Comparison of ENCODE assay signal across 8 cellular contexts in the genomic region with DNA sequence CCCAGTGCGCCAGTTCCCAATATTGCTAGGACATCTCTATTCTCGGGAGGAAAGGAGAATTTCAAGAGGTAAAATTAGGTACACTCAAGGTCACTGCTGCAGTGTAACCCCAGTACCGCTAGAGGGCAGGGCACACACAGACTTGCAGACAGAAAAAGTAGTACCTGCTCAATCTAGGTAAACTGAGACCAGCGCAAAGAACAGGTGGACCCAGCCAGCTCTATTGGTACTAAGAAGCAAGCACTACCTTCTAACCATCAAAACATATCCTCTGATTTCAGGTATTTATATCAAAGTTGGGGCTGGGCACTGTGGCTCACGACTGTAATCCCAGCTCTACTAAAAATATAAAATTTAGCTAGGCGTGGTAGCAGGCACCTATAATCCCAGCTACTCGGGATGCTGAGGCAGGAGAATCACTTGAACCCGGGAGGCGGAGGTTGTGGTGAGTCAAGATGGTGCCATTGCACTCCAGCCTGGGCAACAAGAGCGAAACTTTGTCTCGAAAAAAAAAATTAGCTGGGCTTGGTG. TPM values are rescaled to one million over a fixed set of nuclear protein-coding genes. Genes with fewer than 3 reads are reported as not detected.
DNase-seq lines count a peak whose midpoint lies in the region; ATAC-seq and TF ChIP-seq lines count a peak whose summit lies in the region.

No MANE protein-coding gene starts in this region.

- CTCF ChIA-PET in CD4-positive, alpha-beta memory T cell (lab: Charles Lee; ENCODE audit: partially characterized antibody) = interaction anchor here (0.7 to 7.4 kb wide), 42 partner anchors 12 to 524 kb away, joined by 3 to 161 read pairs (median 5); partner anchors contain the start of genes HIC1, RILP, RPA1 and SCARF1
- CTCF ChIA-PET in HEK293T (lab: Yijun Ruan, JAX) = interaction anchor here (0.6 to 1.6 kb wide), 8 partner anchors 8 to 144 kb away, joined by 3 to 8 read pairs (median 4); partner anchors contain the start of gene SERPINF1

- no peaks in the 10 kb centered on the region for H4K20me1 ChIP-seq in hepatocyte (ENCODE audit: insufficient read depth, poor library complexity, severe bottlenecking)

- H3K36me3 Mint-ChIP-seq in CD4-positive, alpha-beta memory T cell = peaks cover 0 to 8% of the 10 kb centered on the region in 2 donors

- H3K9me3 Mint-ChIP-seq in CD4-positive, alpha-beta memory T cell = peaks cover 0 to 3% (median 0%) of the 10 kb centered on the region in 8 donors

- peaks cover 15% of the 10 kb centered on the region for H3K79me2 ChIP-seq in hepatocyte

- H3K4me2 ChIP-seq in hepatocyte = no peak overlapping the region

- H3K27me3 Mint-ChIP-seq in CD4-positive, alpha-beta memory T cell = no peaks in the 10 kb centered on the region

- peaks cover 53% of the 10 kb centered on the region for H3K4me1 ChIP-seq in CD4-positive, alpha-beta memory T cell (ENCODE audit: insufficient read depth, low read length)
- peaks cover 25% of the 10 kb centered on the region for H3K4me1 ChIP-seq in hepatocyte (ENCODE audit: insufficient read depth)

- POLR2A ChIA-PET in CD4-positive, alpha-beta memory T cell (lab: Charles Lee; ENCODE audit: partially characterized antibody) = interaction anchor here (0.6 to 6.3 kb wide), 11 partner anchors 13 to 151 kb away, joined by 3 to 62 read pairs (median 4); partner anchors contain the start of genes PRPF8, RPA1, SERPINF1 and SMYD4
- POLR2A ChIA-PET in HEK293T (lab: Yijun Ruan, JAX) = interaction anchor here (1.0 kb wide), 1 partner anchor 108 kb away, joined by 3 read pairs; no protein-coding TSS in a partner anchor

- no peak overlapping the region for H2AFZ ChIP-seq in hepatocyte

- H3K4me3 ChIP-seq in CD4-positive, alpha-beta memory T cell (ENCODE audit: low read length in 2 of 2) = no peak overlapping the region
- no peak overlapping the region for H3K4me3 ChIP-seq in hepatocyte

- no peaks in the 10 kb centered on the region for H3K9me3 ChIP-seq in CD4-positive, alpha-beta memory T cell (ENCODE audit: control insufficient read depth in 1 of 2, low read length in 2 of 2)
- no peaks in the 10 kb centered on the region for H3K9me3 ChIP-seq in hepatocyte (ENCODE audit: low read depth)

- TF ChIP-seq CTCF in hepatocyte (IDR thresholded peaks at IDR 0.05; ENCODE audit: poor library complexity) = peak; percentile 99

- H3K9me2 ChIP-seq in hepatocyte (replicated peaks; ENCODE audit: insufficient read depth) = no peaks in the 10 kb centered on the region

- WGBS in hepatocyte (ENCODE audit: low lambda C conversion rate, missing lambda C conversion rate) = 50% methylated on average over 11 of the region's 11 CpGs

- H3K4me1 Mint-ChIP-seq in CD4-positive, alpha-beta memory T cell = peaks cover 21 to 61% (median 40%) of the 10 kb centered on the region in 4 donors

- H3K36me3 ChIP-seq in CD4-positive, alpha-beta memory T cell (ENCODE audit: insufficient read depth, low read length) = no peaks in the 10 kb centered on the region
- no peaks in the 10 kb centered on the region for H3K36me3 ChIP-seq in hepatocyte (replicated peaks; ENCODE audit: insufficient read depth, low read depth)

- intact Hi-C loops in CD4-positive, alpha-beta memory T cell (cut with micrococcal nuclease) = loop anchor here (1.0 to 5.0 kb wide), 4 partner anchors 41 to 306 kb away; partner anchors contain the start of genes RTN4RL1 and SERPINF1

- ATAC-seq in HG02885 (IDR thresholded peaks at IDR 0.05; ENCODE audit: poor library complexity, unreplicated experiment) (no peak), GM21515 (IDR thresholded peaks at IDR 0.05; ENCODE audit: unreplicated experiment) (no peak)

- in situ Hi-C loops in SK-MEL-5 (cut with HindIII; ENCODE audit: low pct_unique_long_range_greater_than_20kb, low sequenced_read_pairs) = no loop called here

- H3K4me3 Mint-ChIP-seq in CD4-positive, alpha-beta memory T cell = peak overlapping the region in 6 of 8 donors; percentile 25 to 66 (median 57)

- peak overlapping the region; percentile 63 to 89 (median 84) for H3K27ac Mint-ChIP-seq in CD4-positive, alpha-beta memory T cell

- peak; percentile 59 to 71 (median 64) for DNase-seq in CD4-positive, alpha-beta memory T cell
- DNase-seq in HEK293T (ENCODE audit: extremely low spot score) = peak; percentile 48
- peak; percentile 72 for DNase-seq in SK-MEL-5 (ENCODE audit: low read depth, low spot score)
- DNase-seq in activated naive CD8-positive, alpha-beta T cell treated with anti-CD3 and anti-CD28 coated beads, Interleukin-2, amount 50 U/mL, for 16 hours (ENCODE audit: low read depth, low spot score) = peak; percentile 29
- peak; percentile 73 for DNase-seq in hepatocyte (ENCODE audit: low spot score)
- peak in 2 of 3 donors; percentile 59 to 76 for DNase-seq in stimulated activated CD4-positive, alpha-beta T cell treated with anti-CD3 and anti-CD28 coated beads, Interleukin-12 subunit alpha, Interleukin-12 subunit beta, amount 100 ng/mL, for 48 hours (ENCODE audit: low read depth in 2 of 3, low spot score in 1 of 3)

- no peak overlapping the region for H3K27ac ChIP-seq in CD4-positive, alpha-beta memory T cell (ENCODE audit: low read depth, low read length)
- no peak overlapping the region for H3K27ac ChIP-seq in hepatocyte

- H3K27me3 ChIP-seq in CD4-positive, alpha-beta memory T cell (ENCODE audit: insufficient read depth, low read length) = no peaks in the 10 kb centered on the region
- no peaks in the 10 kb centered on the region for H3K27me3 ChIP-seq in hepatocyte

TF ChIP-seq in HEK293T, 16 proteins besides CTCF, POLR2A, EP300 and RAD21:
- TF ChIP-seq FOXA1 (IDR thresholded peaks at IDR 0.05) (no peak), TARDBP (IDR thresholded peaks at IDR 0.05) (no peak), CTBP1 (IDR thresholded peaks at IDR 0.05; ENCODE audit: borderline replicate concordance) (no peak), HDGF (IDR thresholded peaks at IDR 0.05; ENCODE audit: borderline replicate concordance) (no peak), ELF4 (IDR thresholded peaks at IDR 0.05) (no peak), ZNF384 (IDR thresholded peaks at IDR 0.05) (no peak), SP1 (IDR thresholded peaks at IDR 0.05) (no peak), SUZ12 (IDR thresholded peaks at IDR 0.05) (no peak), ARNT (IDR thresholded peaks at IDR 0.05) (no peak), LEF1 (IDR thresholded peaks at IDR 0.05; ENCODE audit: borderline replicate concordance) (no peak), NFRKB (IDR thresholded peaks at IDR 0.05) (no peak), FOXM1 (IDR thresholded peaks at IDR 0.05; ENCODE audit: borderline replicate concordance) (no peak), BHLHE40 (IDR thresholded peaks at IDR 0.05; ENCODE audit: borderline replicate concordance) (no peak), L3MBTL2 (conservative IDR thresholded peaks at IDR 0.05) (no peak), FOXK2 (IDR thresholded peaks at IDR 0.05) (no peak)
- TF ChIP-seq, protein P1, sequence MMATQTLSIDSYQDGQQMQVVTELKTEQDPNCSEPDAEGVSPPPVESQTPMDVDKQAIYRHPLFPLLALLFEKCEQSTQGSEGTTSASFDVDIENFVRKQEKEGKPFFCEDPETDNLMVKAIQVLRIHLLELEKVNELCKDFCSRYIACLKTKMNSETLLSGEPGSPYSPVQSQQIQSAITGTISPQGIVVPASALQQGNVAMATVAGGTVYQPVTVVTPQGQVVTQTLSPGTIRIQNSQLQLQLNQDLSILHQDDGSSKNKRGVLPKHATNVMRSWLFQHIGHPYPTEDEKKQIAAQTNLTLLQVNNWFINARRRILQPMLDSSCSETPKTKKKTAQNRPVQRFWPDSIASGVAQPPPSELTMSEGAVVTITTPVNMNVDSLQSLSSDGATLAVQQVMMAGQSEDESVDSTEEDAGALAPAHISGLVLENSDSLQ (IDR thresholded peaks at IDR 0.05) = no peak

RNA-seq across cellular contexts. Expression of gene WDR81, which starts 3.6 kb away (rescaled TPM):
- 10 to 100 TPM; 36.3 to 40.3 TPM for total RNA-seq in CD4-positive, alpha-beta memory T cell
- polyA plus RNA-seq in CD4-positive, alpha-beta memory T cell = 10 to 100 TPM in 1 of 2 donors, 1 to 10 TPM in 1; 4.4 to 23.4 TPM
- total RNA-seq in SK-MEL-5 (2014; rRNA removed; shearing (Covaris generic)) = 5.5 and 5.6 TPM in 2 replicates
- polyA plus RNA-seq in SK-MEL-5 (2015; cell fraction: cytosol; rRNA removed) = 6.5 and 14.1 TPM in 2 replicates
- 9.9 and 11.1 TPM in 2 replicates for polyA plus RNA-seq in SK-MEL-5 (2015; cell fraction: nucleus; rRNA removed)
- total RNA-seq in hepatocyte = 16.9 and 24.4 TPM in 2 replicates
- 24.0 and 27.6 TPM in 2 replicates for polyA plus RNA-seq in hepatocyte

RNA-seq across cellular contexts. Expression of gene TLCD2, which starts 10.7 kb away (rescaled TPM):
- total RNA-seq in CD4-positive, alpha-beta memory T cell = under 1 TPM; 0.75 to 0.81 TPM
- polyA plus RNA-seq in CD4-positive, alpha-beta memory T cell = under 1 TPM in 1 of 2 donors, not detected in 1; 0.24 TPM
- total RNA-seq in SK-MEL-5 (2014; rRNA removed; shearing (Covaris generic)) = 1.7 and 2.0 TPM in 2 replicates
- 2.8 and 3.4 TPM in 2 replicates for polyA plus RNA-seq in SK-MEL-5 (2015; cell fraction: cytosol; rRNA removed)
- polyA plus RNA-seq in SK-MEL-5 (2015; cell fraction: nucleus; rRNA removed) = 2.2 and 2.4 TPM in 2 replicates
- total RNA-seq in hepatocyte = 4.5 and 4.9 TPM in 2 replicates
- polyA plus RNA-seq in hepatocyte = 2.0 and 3.0 TPM in 2 replicates

RNA-seq across cellular contexts. Expression of gene SERPINF2, which starts 21.8 kb away (rescaled TPM):
- total RNA-seq in CD4-positive, alpha-beta memory T cell = 1 to 10 TPM in 1 of 2 experiments, under 1 TPM in 1; 0.19 to 1.3 TPM
- under 1 TPM in 1 of 2 donors, not detected in 1; 0.14 TPM for polyA plus RNA-seq in CD4-positive, alpha-beta memory T cell
- 0.32 and 0.37 TPM in 2 replicates for total RNA-seq in SK-MEL-5 (2014; rRNA removed; shearing (Covaris generic))
- 0.62 and 0.74 TPM in 2 replicates for polyA plus RNA-seq in SK-MEL-5 (2015; cell fraction: cytosol; rRNA removed)
- 2.2 TPM in 1 of 2 replicates, not detected in the other for polyA plus RNA-seq in SK-MEL-5 (2015; cell fraction: nucleus; rRNA removed)
- 127 and 140 TPM in 2 replicates for total RNA-seq in hepatocyte
- polyA plus RNA-seq in hepatocyte = 127 and 164 TPM in 2 replicates

RNA-seq across cellular contexts. Expression of gene PRPF8, which starts 36.3 kb away (rescaled TPM):
- total RNA-seq in CD4-positive, alpha-beta memory T cell = 100 to 1,000 TPM; 429 to 464 TPM
- 100 to 1,000 TPM in 1 of 2 donors, 10 to 100 TPM in 1; 87.9 to 225 TPM for polyA plus RNA-seq in CD4-positive, alpha-beta memory T cell
- 62.2 and 67.7 TPM in 2 replicates for total RNA-seq in SK-MEL-5 (2014; rRNA removed; shearing (Covaris generic))
- 143 and 174 TPM in 2 replicates for polyA plus RNA-seq in SK-MEL-5 (2015; cell fraction: cytosol; rRNA removed)
- 217 and 252 TPM in 2 replicates for polyA plus RNA-seq in SK-MEL-5 (2015; cell fraction: nucleus; rRNA removed)
- 100 and 107 TPM in 2 replicates for total RNA-seq in hepatocyte
- polyA plus RNA-seq in hepatocyte = 119 and 125 TPM in 2 replicates

RNA-seq across cellular contexts. Expression of gene SERPINF1, which starts 40.9 kb away (rescaled TPM):
- total RNA-seq in CD4-positive, alpha-beta memory T cell = under 1 TPM in 1 of 2 experiments, not detected in 1; 0.47 TPM
- polyA plus RNA-seq in CD4-positive, alpha-beta memory T cell = under 1 TPM in 1 of 2 donors, not detected in 1; 0.69 TPM
- 229 and 245 TPM in 2 replicates for total RNA-seq in SK-MEL-5 (2014; rRNA removed; shearing (Covaris generic))
- 210 and 228 TPM in 2 replicates for polyA plus RNA-seq in SK-MEL-5 (2015; cell fraction: cytosol; rRNA removed)
- 56.7 and 100 TPM in 2 replicates for polyA plus RNA-seq in SK-MEL-5 (2015; cell fraction: nucleus; rRNA removed)
- total RNA-seq in hepatocyte = 1,201 and 1,404 TPM in 2 replicates
- 739 and 774 TPM in 2 replicates for polyA plus RNA-seq in hepatocyte

Comparison
In these comparisons a context has a peak if more than half of its experiments do, and no peak if none do; other contexts are left out.
1. RNA of gene SERPINF2, which starts 21.8 kb away (total RNA-seq): 127 to 140 TPM in hepatocyte; 0.19 to 1.3 TPM in CD4-positive, alpha-beta memory T cell and 0.32 to 0.37 TPM in SK-MEL-5; every median in the first group is over 10 times any median in the second.
2. Peak in every context shown above with its lines, with median percentiles within 50 percentile points of each other: DNase-seq.